25 cellular contexts compared by ENCODE assay signal in the genomic region with DNA sequence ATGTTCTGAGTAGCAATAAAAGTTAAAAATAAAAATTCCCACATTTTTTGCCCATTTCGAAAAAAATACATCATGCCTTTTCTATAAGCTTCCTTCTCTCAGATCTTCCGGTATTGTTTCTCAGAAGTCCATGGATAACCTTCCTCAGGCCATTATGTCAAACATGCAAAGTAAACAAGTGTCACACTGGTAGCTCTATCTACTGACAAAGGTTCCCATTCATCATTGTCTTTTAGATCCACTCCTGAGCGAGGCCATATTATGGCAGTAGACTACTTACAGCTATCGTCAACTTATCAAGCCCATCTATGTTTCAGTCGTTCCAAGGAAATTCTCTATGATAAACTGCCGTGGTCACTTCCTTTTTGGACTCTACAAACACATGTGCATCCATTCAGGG.
"Had no signal": no experiment of that assay in that cellular context is flagged by ENCODE, and none has a peak within 500 bp of the region (broad histone marks: within the 10 kb centered on the region; RNA-seq: fewer than 3 reads in every experiment).

No MANE protein-coding gene starts in this region.

- H3K36me3 Mint-ChIP-seq: IgD-negative memory B cell had no signal

- H3K4me3 ChIP-seq: K562 had no signal

- H3K27me3 Mint-ChIP-seq: IgD-negative memory B cell had no signal

- H3K9ac ChIP-seq: KMS-11 had no signal

- H3K4me3 Mint-ChIP-seq: IgD-negative memory B cell had no signal

- FAIRE-seq: HTR-8/SVneo, K562, RCC 7860 had no signal

- H3K4me2 ChIP-seq: KMS-11 had no signal

- H3K27ac Mint-ChIP-seq: IgD-negative memory B cell had no signal

- H3K27ac ChIP-seq: HL-60, KMS-11, RWPE1 had no signal

- DNase-seq: Kasumi-1, MM.1S, MV-4-11, NCI-H1048, NCI-H1105, NCI-H1436 treated with DMSO at 0.1 percent for 48 hours, NCI-H1694, NCI-H187 treated with DMSO at 0.1 percent for 48 hours, NCI-H2029 treated with DMSO at 0.1 percent for 48 hours, NCI-H2171 treated with DMSO at 0.1 percent for 48 hours, NCI-H345, NCI-H446 treated with DMSO at 0.1 percent for 48 hours, NCI-H510A treated with DMSO at 0.1 percent for 48 hours, NCI-H526, NCI-H774, SHP77, T-helper 1 cell had no signal

- ATAC-seq: K562, SK-N-SH treated with all-trans-retinoic acid at 6 μM for 48 hours had no signal

- H3K4me1 Mint-ChIP-seq: IgD-negative memory B cell had no signal
